Comparison of ENCODE assay signal across 8 cellular contexts in the genomic region with DNA sequence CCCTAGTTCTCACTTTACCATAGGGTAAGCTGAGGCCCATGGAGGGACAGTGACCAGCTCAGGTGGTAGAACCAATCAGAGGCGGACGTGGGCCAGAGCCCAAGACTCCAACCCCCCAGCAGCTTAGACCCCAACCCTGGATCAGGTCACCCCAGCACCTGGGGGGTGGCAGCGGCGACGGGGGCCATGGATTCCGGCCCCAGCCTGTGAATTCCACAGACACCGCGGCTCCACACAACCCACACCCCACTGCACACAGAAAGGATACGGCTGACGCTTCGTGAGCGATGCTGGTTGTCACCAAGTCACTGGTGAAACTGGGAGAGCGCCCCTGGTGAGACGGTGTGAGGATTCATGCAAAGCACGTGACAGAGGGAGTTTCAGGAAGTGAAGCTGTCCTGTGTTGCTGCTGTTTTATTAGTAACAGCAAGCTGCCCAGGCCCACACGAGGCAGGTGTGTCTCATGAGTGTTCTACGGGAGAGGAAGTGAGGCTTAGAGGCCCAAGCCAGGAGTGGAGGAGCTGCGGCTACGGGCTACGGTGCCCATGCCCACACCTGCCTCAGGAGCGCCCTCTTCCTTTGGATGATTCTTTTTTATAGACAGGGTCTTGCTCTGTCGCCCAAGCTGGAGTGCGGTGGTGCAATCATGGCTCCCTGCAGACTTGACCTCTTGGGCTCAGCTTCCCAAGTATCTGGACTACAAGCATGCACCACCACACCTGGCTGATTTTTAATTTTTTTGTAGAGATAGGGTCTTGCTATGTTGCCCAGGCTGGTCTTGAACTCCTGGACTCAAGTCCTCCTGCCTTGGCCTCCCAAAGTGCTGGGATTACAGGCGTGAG. TPM values are rescaled to one million over a fixed set of nuclear protein-coding genes. Genes with fewer than 3 reads are reported as not detected.
DNase-seq lines count a peak whose midpoint lies in the region; ATAC-seq lines count a peak whose summit lies in the region.
"Not testable (repeated sequence)": the region's sequence is repeated elsewhere in the genome, so short reads cannot be mapped to it uniquely, and the experiment has no call there.

No MANE protein-coding gene starts in this region.

- H3K27me3 Mint-ChIP-seq in activated CD4-positive, alpha-beta T cell treated with anti-CD3 and anti-CD28 coated beads for 36 hours, result not testable (repeated sequence)
- H3K27me3 Mint-ChIP-seq in central memory CD8-positive, alpha-beta T cell, result peaks cover 21% of the 10 kb centered on the region

- ATAC-seq in GM21423 (IDR thresholded peaks at IDR 0.05; ENCODE audit: unreplicated experiment) (peak; percentile 79), HG03442 (IDR thresholded peaks at IDR 0.05; ENCODE audit: unreplicated experiment) (peak; percentile 68)
- ATAC-seq in activated CD4-positive, alpha-beta T cell treated with anti-CD3 and anti-CD28 coated beads for 36 hours, result peak; percentile 88
- ATAC-seq in central memory CD8-positive, alpha-beta T cell (replicated peaks; ENCODE audit: extremely low read depth, poor library complexity, severe bottlenecking), result peak; percentile 90

- H3K27ac Mint-ChIP-seq in activated CD4-positive, alpha-beta T cell treated with anti-CD3 and anti-CD28 coated beads for 36 hours, result peak overlapping the region; percentile 49
- H3K27ac Mint-ChIP-seq in central memory CD8-positive, alpha-beta T cell (ENCODE audit: low read depth), result peak overlapping the region; percentile 87

- intact Hi-C loops in activated CD4-positive, alpha-beta T cell treated with anti-CD3 and anti-CD28 coated beads for 36 hours (cut with DNase I, micrococcal nuclease), result not testable (repeated sequence)

- POLR2A ChIA-PET in activated CD4-positive, alpha-beta T cell treated with anti-CD3 and anti-CD28 coated beads for 36 hours (lab: Charles Lee), result interaction anchor here (0.8 kb wide), 1 partner anchor 154 kb away, joined by 3 read pairs; no protein-coding TSS in a partner anchor

- H3K4me1 Mint-ChIP-seq in activated CD4-positive, alpha-beta T cell treated with anti-CD3 and anti-CD28 coated beads for 36 hours, result peaks cover 13% of the 10 kb centered on the region
- H3K4me1 Mint-ChIP-seq in central memory CD8-positive, alpha-beta T cell, result not testable (repeated sequence)

- CTCF ChIA-PET in activated CD4-positive, alpha-beta T cell treated with anti-CD3 and anti-CD28 coated beads for 36 hours (lab: Charles Lee), result interaction anchor here (0.6 to 2.3 kb wide), 14 partner anchors 9 to 174 kb away, joined by 3 to 18 read pairs (median 5); a partner anchor contains a TSS

- not testable (repeated sequence) for H3K9me3 Mint-ChIP-seq in activated CD4-positive, alpha-beta T cell treated with anti-CD3 and anti-CD28 coated beads for 36 hours (ENCODE audit: low read depth); central memory CD8-positive, alpha-beta T cell

- H3K36me3 Mint-ChIP-seq in activated CD4-positive, alpha-beta T cell treated with anti-CD3 and anti-CD28 coated beads for 36 hours (ENCODE audit: low read depth); central memory CD8-positive, alpha-beta T cell (ENCODE audit: insufficient read depth): not testable (repeated sequence)

- peak; percentile 33 for DNase-seq in ELR (ENCODE audit: low read depth)
- peak; percentile 84 to 94 for DNase-seq in NOMO-1 (lab: John Stamatoyannopoulos, UW; ENCODE audit: unreplicated experiment in 2 of 2)
- peak; percentile 76 for DNase-seq in activated CD4-positive, alpha-beta T cell treated with anti-CD3 and anti-CD28 coated beads for 36 hours
- peak in 1 of 2 donors; percentile 50 for DNase-seq in central memory CD8-positive, alpha-beta T cell (ENCODE audit: low spot score in 2 of 2)
- DNase-seq in mucosa of gallbladder (ENCODE audit: low spot score), result peak; percentile 74
- DNase-seq in stimulated activated CD8-positive, alpha-beta memory T cell treated with anti-CD3 and anti-CD28 coated beads, Interleukin-7, amount 100 ng/mL, for 4 hours (ENCODE audit: low read depth in 2 of 2), result peak; percentile 33 to 57

- peak overlapping the region; percentile 9 for H3K4me3 Mint-ChIP-seq in activated CD4-positive, alpha-beta T cell treated with anti-CD3 and anti-CD28 coated beads for 36 hours
- peak overlapping the region; percentile 53 for H3K4me3 Mint-ChIP-seq in central memory CD8-positive, alpha-beta T cell

RNA-seq across cellular contexts. Expression of a gene that starts 28.6 kb away (rescaled TPM):
- under 1 TPM; 0.21 to 0.28 TPM for total RNA-seq in activated CD4-positive, alpha-beta T cell treated with anti-CD3 and anti-CD28 coated beads for 36 hours
- total RNA-seq in mucosa of gallbladder, result 1.8 TPM

RNA-seq across cellular contexts. Expression of a gene that starts 46.2 kb away (rescaled TPM):
- 1 to 10 TPM in 1 of 2 experiments, under 1 TPM in 1; 0.49 to 1.5 TPM for total RNA-seq in activated CD4-positive, alpha-beta T cell treated with anti-CD3 and anti-CD28 coated beads for 36 hours
- 0.95 TPM for total RNA-seq in mucosa of gallbladder
